ENCODE assay signal across 1 cellular context in genomic region chr15:90531147-90531546, GRCh38.
TF ChIP-seq lines count a peak whose summit lies in the region.

No MANE protein-coding gene starts in this region.

TF ChIP-seq in GM23338, 12 proteins besides CTCF, POLR2A, EP300 and RAD21 (continued from another document):
- TF ChIP-seq, protein P1, sequence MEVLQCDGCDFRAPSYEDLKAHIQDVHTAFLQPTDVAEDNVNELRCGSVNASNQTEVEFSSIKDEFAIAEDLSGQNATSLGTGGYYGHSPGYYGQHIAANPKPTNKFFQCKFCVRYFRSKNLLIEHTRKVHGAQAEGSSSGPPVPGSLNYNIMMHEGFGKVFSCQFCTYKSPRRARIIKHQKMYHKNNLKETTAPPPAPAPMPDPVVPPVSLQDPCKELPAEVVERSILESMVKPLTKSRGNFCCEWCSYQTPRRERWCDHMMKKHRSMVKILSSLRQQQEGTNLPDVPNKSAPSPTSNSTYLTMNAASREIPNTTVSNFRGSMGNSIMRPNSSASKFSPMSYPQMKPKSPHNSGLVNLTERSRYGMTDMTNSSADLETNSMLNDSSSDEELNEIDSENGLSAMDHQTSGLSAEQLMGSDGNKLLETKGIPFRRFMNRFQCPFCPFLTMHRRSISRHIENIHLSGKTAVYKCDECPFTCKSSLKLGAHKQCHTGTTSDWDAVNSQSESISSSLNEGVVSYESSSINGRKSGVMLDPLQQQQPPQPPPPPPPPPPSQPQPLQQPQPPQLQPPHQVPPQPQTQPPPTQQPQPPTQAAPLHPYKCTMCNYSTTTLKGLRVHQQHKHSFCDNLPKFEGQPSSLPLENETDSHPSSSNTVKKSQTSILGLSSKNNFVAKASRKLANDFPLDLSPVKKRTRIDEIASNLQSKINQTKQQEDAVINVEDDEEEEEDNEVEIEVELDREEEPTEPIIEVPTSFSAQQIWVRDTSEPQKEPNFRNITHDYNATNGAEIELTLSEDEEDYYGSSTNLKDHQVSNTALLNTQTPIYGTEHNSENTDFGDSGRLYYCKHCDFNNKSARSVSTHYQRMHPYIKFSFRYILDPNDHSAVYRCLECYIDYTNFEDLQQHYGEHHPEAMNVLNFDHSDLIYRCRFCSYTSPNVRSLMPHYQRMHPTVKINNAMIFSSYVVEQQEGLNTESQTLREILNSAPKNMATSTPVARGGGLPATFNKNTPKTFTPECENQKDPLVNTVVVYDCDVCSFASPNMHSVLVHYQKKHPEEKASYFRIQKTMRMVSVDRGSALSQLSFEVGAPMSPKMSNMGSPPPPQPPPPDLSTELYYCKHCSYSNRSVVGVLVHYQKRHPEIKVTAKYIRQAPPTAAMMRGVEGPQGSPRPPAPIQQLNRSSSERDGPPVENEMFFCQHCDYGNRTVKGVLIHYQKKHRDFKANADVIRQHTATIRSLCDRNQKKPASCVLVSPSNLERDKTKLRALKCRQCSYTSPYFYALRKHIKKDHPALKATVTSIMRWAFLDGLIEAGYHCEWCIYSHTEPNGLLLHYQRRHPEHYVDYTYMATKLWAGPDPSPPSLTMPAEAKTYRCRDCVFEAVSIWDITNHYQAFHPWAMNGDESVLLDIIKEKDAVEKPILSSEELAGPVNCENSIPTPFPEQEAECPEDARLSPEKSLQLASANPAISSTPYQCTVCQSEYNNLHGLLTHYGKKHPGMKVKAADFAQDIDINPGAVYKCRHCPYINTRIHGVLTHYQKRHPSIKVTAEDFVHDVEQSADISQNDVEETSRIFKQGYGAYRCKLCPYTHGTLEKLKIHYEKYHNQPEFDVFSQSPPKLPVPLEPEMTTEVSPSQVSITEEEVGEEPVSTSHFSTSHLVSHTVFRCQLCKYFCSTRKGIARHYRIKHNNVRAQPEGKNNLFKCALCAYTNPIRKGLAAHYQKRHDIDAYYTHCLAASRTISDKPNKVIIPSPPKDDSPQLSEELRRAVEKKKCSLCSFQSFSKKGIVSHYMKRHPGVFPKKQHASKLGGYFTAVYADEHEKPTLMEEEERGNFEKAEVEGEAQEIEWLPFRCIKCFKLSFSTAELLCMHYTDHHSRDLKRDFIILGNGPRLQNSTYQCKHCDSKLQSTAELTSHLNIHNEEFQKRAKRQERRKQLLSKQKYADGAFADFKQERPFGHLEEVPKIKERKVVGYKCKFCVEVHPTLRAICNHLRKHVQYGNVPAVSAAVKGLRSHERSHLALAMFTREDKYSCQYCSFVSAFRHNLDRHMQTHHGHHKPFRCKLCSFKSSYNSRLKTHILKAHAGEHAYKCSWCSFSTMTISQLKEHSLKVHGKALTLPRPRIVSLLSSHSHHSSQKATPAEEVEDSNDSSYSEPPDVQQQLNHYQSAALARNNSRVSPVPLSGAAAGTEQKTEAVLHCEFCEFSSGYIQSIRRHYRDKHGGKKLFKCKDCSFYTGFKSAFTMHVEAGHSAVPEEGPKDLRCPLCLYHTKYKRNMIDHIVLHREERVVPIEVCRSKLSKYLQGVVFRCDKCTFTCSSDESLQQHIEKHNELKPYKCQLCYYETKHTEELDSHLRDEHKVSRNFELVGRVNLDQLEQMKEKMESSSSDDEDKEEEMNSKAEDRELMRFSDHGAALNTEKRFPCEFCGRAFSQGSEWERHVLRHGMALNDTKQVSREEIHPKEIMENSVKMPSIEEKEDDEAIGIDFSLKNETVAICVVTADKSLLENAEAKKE (CRISPR knock-in tag; IDR thresholded peaks at IDR 0.05) = no peak
- TF ChIP-seq EZH2 (IDR thresholded peaks at IDR 0.05; ENCODE audit: low read depth, unreplicated experiment) (no peak), EZH2phosphoT487 (IDR thresholded peaks at IDR 0.05; ENCODE audit: unreplicated experiment) (no peak), ZNF114 (CRISPR knock-in tag; IDR thresholded peaks at IDR 0.05) (no peak), POLR2AphosphoS5 (IDR thresholded peaks at IDR 0.05; ENCODE audit: low read depth) (no peak), JUNB (IDR thresholded peaks at IDR 0.05; ENCODE audit: unreplicated experiment) (no peak), ZNF331 (CRISPR knock-in tag; IDR thresholded peaks at IDR 0.05; ENCODE audit: low read depth) (no peak), CREB1 (CRISPR knock-in tag; IDR thresholded peaks at IDR 0.05; ENCODE audit: low read depth) (no peak)
